In the genomic region with DNA sequence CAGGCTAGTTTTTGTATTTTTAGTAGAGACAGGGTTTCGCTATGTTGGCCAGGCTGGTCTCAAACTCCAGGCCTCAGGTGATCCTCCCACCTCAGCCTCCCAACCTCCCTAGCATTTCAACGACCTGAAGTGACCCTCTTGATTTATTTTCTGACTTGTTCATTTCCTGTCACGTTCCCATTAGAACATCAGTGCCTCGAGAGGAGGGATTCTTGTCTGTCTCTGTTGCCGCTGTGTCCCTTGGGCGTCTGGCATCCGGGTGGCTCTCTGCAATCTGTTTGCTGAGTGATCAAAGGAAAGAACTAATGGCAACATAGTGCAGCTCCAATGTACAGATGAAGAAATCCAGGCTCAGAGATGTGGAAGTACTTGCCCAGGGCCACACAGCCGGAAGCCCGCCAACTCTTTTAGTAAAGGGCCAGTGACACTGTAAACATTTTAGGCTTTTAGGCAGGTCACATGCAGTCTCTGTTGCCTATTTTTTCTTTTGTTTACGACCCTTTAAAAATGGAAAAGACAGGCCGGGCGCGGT, we compare ENCODE assay signal across 1 cellular context.
A peak's percentile ranks its signal among the peaks of the same experiment; 100 is the strongest.
TF ChIP-seq lines count a peak whose summit lies in the region.

No MANE protein-coding gene starts in this region.

TF ChIP-seq in HEK293, 187 proteins besides CTCF, POLR2A, EP300 and RAD21 (continued from another document):
- TF ChIP-seq ZNF670 (tag by site-specific recombination; IDR thresholded peaks at IDR 0.05; ENCODE audit: low read depth) = no peak
- peak; percentile 70 for TF ChIP-seq WT1 (tag by site-specific recombination; IDR thresholded peaks at IDR 0.05)
- peak; percentile 22; the same call in 1 of the 2 replicates for TF ChIP-seq TCF7L2 (IDR thresholded peaks at IDR 0.05; ENCODE audit: borderline replicate concordance, low read depth, low read length)
- 0 out of 2 replicates have a peak, but pooled peaks have one; percentile 18 for TF ChIP-seq SP2 (tag by site-specific recombination; IDR thresholded peaks at IDR 0.05)
- TF ChIP-seq ZNF530 (tag by site-specific recombination; IDR thresholded peaks at IDR 0.05; ENCODE audit: low read depth) = no peak
